In the genomic region with DNA sequence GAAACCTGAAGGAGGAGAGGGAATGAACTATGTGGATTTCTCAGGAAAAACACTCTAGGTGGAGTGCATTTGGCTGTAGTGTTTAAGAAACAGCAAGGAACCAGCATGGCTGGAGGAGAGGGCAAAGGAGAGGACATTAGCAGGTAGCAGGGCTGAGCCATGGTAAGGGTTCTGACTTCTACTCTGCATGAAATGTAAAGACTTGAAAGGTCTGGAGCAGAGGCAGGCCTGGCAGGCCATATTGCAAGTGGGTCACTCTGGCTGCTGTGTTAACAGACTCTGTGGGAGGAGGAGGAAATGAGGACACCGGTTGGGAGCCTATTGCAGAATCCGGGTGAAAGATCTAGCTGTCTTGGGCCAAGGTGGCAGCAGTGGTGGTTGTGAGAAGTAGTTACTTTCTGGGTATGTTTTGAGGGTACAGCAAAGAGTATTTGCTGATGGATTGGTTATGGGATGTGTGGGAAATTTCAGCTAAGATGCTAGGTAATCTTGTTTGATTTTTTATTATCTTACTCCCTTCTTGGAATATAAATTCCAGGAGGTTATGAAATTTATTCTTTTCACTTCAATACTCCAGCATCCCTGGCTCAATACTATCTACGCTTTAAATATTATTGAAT, we compare ENCODE assay signal across 19 cellular contexts.
DNase-seq lines count a peak whose midpoint lies in the region; ATAC-seq and TF ChIP-seq lines count a peak whose summit lies in the region.
"Had no signal": no experiment of that assay in that cellular context is flagged by ENCODE, and none has a peak within 500 bp of the region (broad histone marks: within the 10 kb centered on the region; RNA-seq: fewer than 3 reads in every experiment).

No MANE protein-coding gene starts in this region.

- peaks cover 22% of the 10 kb centered on the region for H3K27me3 Mint-ChIP-seq in stimulated activated memory B cell treated with anti-CD40 and anti-IgM and Interleukin-4, amounts not matched to agents 10 μg/mL and 1 μg/mL and 100 μg/mL, for 72 hours

- peaks cover 8% of the 10 kb centered on the region for H3K4me1 Mint-ChIP-seq in stimulated activated memory B cell treated with anti-CD40 and anti-IgM and Interleukin-4, amounts not matched to agents 10 μg/mL and 1 μg/mL and 100 μg/mL, for 72 hours
- H3K4me1 Mint-ChIP-seq: central memory CD8-positive, alpha-beta T cell had no signal

- DNase-seq in CD1c-positive myeloid dendritic cell (ENCODE audit: extremely low spot score) (peak; percentile 62), NCI-H460 (ENCODE audit: extremely low read depth, low read depth) (peak; percentile 47), caudate nucleus (lab: John Stamatoyannopoulos, UW) (peak in 2 of 61 donors; percentile 10 to 52), lung (ENCODE audit: low spot score) (peak; percentile 34)
- DNase-seq in stimulated activated CD4-positive, alpha-beta T cell treated with anti-CD3 and anti-CD28 coated beads, Interleukin-4, amount 100 ng/mL, for 1 hour = no peak
- DNase-seq: activated CD4-positive, alpha-beta T cell treated with anti-CD3 and anti-CD28 coated beads, Interleukin-2, amount 10 ng/mL, durations not matched to agents 24 days and 14 days; activated T-cell treated with anti-CD3 and anti-CD28 coated beads, Interleukin-2, amount 50 U/mL, for 1 hour; Caco-2; heart right ventricle; kidney glomerular epithelial cell; MG63; NCI-H2081; NCI-H774; T1000 had no signal

- H3K9me3 ChIP-seq in lung (ENCODE audit: control insufficient read depth in 2 of 2, insufficient read depth in 1 of 2, low read length in 1 of 2) = peaks cover 0 to 1% of the 10 kb centered on the region in 2 donors
- H3K9me3 ChIP-seq: Caco-2, heart right ventricle, MG63, prostate gland had no signal

- no peaks in the 10 kb centered on the region for H3K27me3 ChIP-seq in lung (ENCODE audit: control insufficient read depth, insufficient read depth)
- H3K27me3 ChIP-seq: heart right ventricle, MG63 had no signal

- ATAC-seq in lung (ENCODE audit: insufficient read depth, low FRiP score) = no peak
- no peak for ATAC-seq in stimulated activated memory B cell treated with anti-CD40 and anti-IgM and Interleukin-4, amounts not matched to agents 10 μg/mL and 1 μg/mL and 100 μg/mL, for 72 hours
- no peak for ATAC-seq in GM21825 (IDR thresholded peaks at IDR 0.05; ENCODE audit: unreplicated experiment)
- no peak for ATAC-seq in HG02884 (IDR thresholded peaks at IDR 0.05; ENCODE audit: unreplicated experiment)
- ATAC-seq: heart right ventricle had no signal

- peaks cover 0 to 1% of the 10 kb centered on the region in 2 donors for H3K36me3 ChIP-seq in lung (ENCODE audit: control insufficient read depth in 2 of 2, insufficient read depth in 2 of 2, low read length in 2 of 2)
- H3K36me3 ChIP-seq: heart right ventricle, MG63, prostate gland had no signal

- H3K27ac Mint-ChIP-seq in stimulated activated memory B cell treated with anti-CD40 and anti-IgM and Interleukin-4, amounts not matched to agents 10 μg/mL and 1 μg/mL and 100 μg/mL, for 72 hours = no peak overlapping the region
- H3K27ac Mint-ChIP-seq: activated CD4-positive, alpha-beta T cell treated with anti-CD3 and anti-CD28 coated beads, Interleukin-2, amount 10 ng/mL, durations not matched to agents 24 days and 14 days had no signal

- H3K36me3 Mint-ChIP-seq in stimulated activated memory B cell treated with anti-CD40 and anti-IgM and Interleukin-4, amounts not matched to agents 10 μg/mL and 1 μg/mL and 100 μg/mL, for 72 hours = no peaks in the 10 kb centered on the region

- peak overlapping the region; percentile 50 for H3K27ac ChIP-seq in caudate nucleus (ENCODE audit: low read depth, low read length)
- peak overlapping the region in 1 of 2 donors; percentile 39 for H3K27ac ChIP-seq in lung (ENCODE audit: low read depth in 1 of 2, low read length in 1 of 2)
- H3K27ac ChIP-seq: heart right ventricle, prostate gland had no signal

- H3K4me3 ChIP-seq in lung = no peak overlapping the region
- H3K4me3 ChIP-seq: heart right ventricle, MG63, prostate gland had no signal

- H3K4me1 ChIP-seq in lung (ENCODE audit: control insufficient read depth in 2 of 2, insufficient read depth in 2 of 2, low read length in 2 of 2) = peaks cover 0 to 2% of the 10 kb centered on the region in 2 donors
- H3K4me1 ChIP-seq: Caco-2, prostate gland had no signal

- no peaks in the 10 kb centered on the region for H3K9me3 Mint-ChIP-seq in stimulated activated memory B cell treated with anti-CD40 and anti-IgM and Interleukin-4, amounts not matched to agents 10 μg/mL and 1 μg/mL and 100 μg/mL, for 72 hours
- H3K9me3 Mint-ChIP-seq: activated CD4-positive, alpha-beta T cell treated with anti-CD3 and anti-CD28 coated beads, Interleukin-2, amount 10 ng/mL, durations not matched to agents 24 days and 14 days; central memory CD8-positive, alpha-beta T cell had no signal

- no peak for TF ChIP-seq CTCF in lung (IDR thresholded peaks at IDR 0.05; ENCODE audit: control extremely low read depth, extremely low read depth)

- no peak overlapping the region for H3K4me3 Mint-ChIP-seq in stimulated activated memory B cell treated with anti-CD40 and anti-IgM and Interleukin-4, amounts not matched to agents 10 μg/mL and 1 μg/mL and 100 μg/mL, for 72 hours
- H3K4me3 Mint-ChIP-seq: activated CD4-positive, alpha-beta T cell treated with anti-CD3 and anti-CD28 coated beads, Interleukin-2, amount 10 ng/mL, durations not matched to agents 24 days and 14 days; central memory CD8-positive, alpha-beta T cell had no signal

- 45 to 54% methylated on average over 3 of the region's 3 CpGs for WGBS in lung, 2 donors
